In genomic region chr20:57719951-57720350, GRCh38 we compare ENCODE assay signal across 28 cellular contexts.
"Had no signal": no experiment of that assay in that cellular context is flagged by ENCODE, and none has a peak within 500 bp of the region (broad histone marks: within the 10 kb centered on the region; RNA-seq: fewer than 3 reads in every experiment).

No MANE protein-coding gene starts in this region.

- FAIRE-seq: frontal cortex had no signal

- H3K27ac ChIP-seq: breast epithelium, cardiac muscle cell, coronary artery, dorsolateral prefrontal cortex had no signal

- H3K4me1 ChIP-seq: breast epithelium had no signal

- H3K9me3 ChIP-seq: ascending aorta, breast epithelium had no signal

- DNase-seq: activated CD4-positive, alpha-beta memory T cell treated with anti-CD3 and anti-CD28 coated beads, Interleukin-2, amount 10 ng/mL, durations not matched to agents 7 days and 5 days; activated CD4-positive, alpha-beta T cell treated with anti-CD3 and anti-CD28 coated beads for 1 hour; activated CD4-positive, alpha-beta T cell treated with anti-CD3 and anti-CD28 coated beads for 4 hours; activated CD4-positive, alpha-beta T cell treated with anti-CD3 and anti-CD28 coated beads, Interleukin-2, amount 10 ng/mL, durations not matched to agents 7 days and 5 days; activated CD4-positive, alpha-beta T cell treated with anti-CD3 and anti-CD28 coated beads, Interleukin-2, amount 50 U/mL, for 4 hours; activated CD8-positive, alpha-beta memory T cell treated with anti-CD3 and anti-CD28 coated beads, Interleukin-2, amount 50 U/mL, for 48 hours; activated gamma-delta T cell; activated naive CD4-positive, alpha-beta T cell; activated naive CD4-positive, alpha-beta T cell treated with anti-CD3 and anti-CD28 coated beads, Interleukin-2, amount 10 ng/mL, durations not matched to agents 7 days and 5 days; activated naive CD8-positive, alpha-beta T cell treated with anti-CD3 and anti-CD28 coated beads, Interleukin-2, amount 10 ng/mL, durations not matched to agents 7 days and 5 days; activated T-cell treated with anti-CD3 and anti-CD28 coated beads for 4 hours; activated T-cell treated with anti-CD3 and anti-CD28 coated beads, Interleukin-2, amount 50 U/mL, for 24 hours; activated T-cell treated with anti-CD3 and anti-CD28 coated beads, Interleukin-2, amount 50 U/mL, for 72 hours; central memory CD4-positive, alpha-beta T cell; dorsolateral prefrontal cortex; effector memory CD4-positive, alpha-beta T cell; endodermal cell; foreskin fibroblast; head of caudate nucleus; T-helper 17 cell had no signal

- ATAC-seq: activated naive CD4-positive, alpha-beta T cell treated with anti-CD3 and anti-CD28 coated beads, Interleukin-2, amount 50 U/mL, for 72 hours; activated T-cell treated with anti-CD3 and anti-CD28 coated beads, Interleukin-2, amount 50 U/mL, for 72 hours; esophagus mucosa; T-helper 17 cell; WTC11 had no signal

- H3K36me3 ChIP-seq: ascending aorta, breast epithelium, cardiac muscle cell had no signal

- H3K4me3 ChIP-seq: ascending aorta, breast epithelium, cardiac muscle cell, coronary artery had no signal

- H3K27me3 ChIP-seq: ascending aorta, breast epithelium, dorsolateral prefrontal cortex had no signal
